ENCODE assay signal across 25 cellular contexts in genomic region chr5:180334176-180334575, GRCh38. TPM values are rescaled to one million over a fixed set of nuclear protein-coding genes. Genes with fewer than 3 reads are reported as not detected.
A peak's percentile ranks its signal among the peaks of the same experiment; 100 is the strongest.
DNase-seq lines count a peak whose midpoint lies in the region; ATAC-seq and TF ChIP-seq lines count a peak whose summit lies in the region.
"Had no signal": no experiment of that assay in that cellular context is flagged by ENCODE, and none has a peak within 500 bp of the region (broad histone marks: within the 10 kb centered on the region; RNA-seq: fewer than 3 reads in every experiment).

No MANE protein-coding gene starts in this region.

- ATAC-seq in aorta (ENCODE audit: low FRiP score), result no peak
- ATAC-seq: mucosa of descending colon; natural killer cell treated with Interleukin-12 subunit alpha and Interleukin-12 subunit beta and Interleukin-15 and Interleukin-18, amount 100 ng/mL, for 72 hours had no signal

- no peak overlapping the region for H3K4ac ChIP-seq in mesendoderm (ENCODE audit: low read depth, low read length)

- H3K27me3 ChIP-seq in left ventricle myocardium inferior (ENCODE audit: low read depth), result peaks cover 58% of the 10 kb centered on the region
- no peaks in the 10 kb centered on the region for H3K27me3 ChIP-seq in WERI-Rb-1 (ENCODE audit: insufficient read depth, low read depth, severe bottlenecking)
- no peaks in the 10 kb centered on the region for H3K27me3 ChIP-seq in mesendoderm (ENCODE audit: insufficient read depth, low read length, poor library complexity)
- no peaks in the 10 kb centered on the region for H3K27me3 ChIP-seq in aorta (ENCODE audit: control insufficient read depth in 1 of 2, insufficient read depth in 2 of 2, low read length in 1 of 2)

- H3K79me1 ChIP-seq in mesendoderm (ENCODE audit: low read length), result peaks cover 2% of the 10 kb centered on the region

- peaks cover 29% of the 10 kb centered on the region for H3K36me3 ChIP-seq in left ventricle myocardium inferior
- no peaks in the 10 kb centered on the region for H3K36me3 ChIP-seq in WERI-Rb-1
- H3K36me3 ChIP-seq in mesendoderm (ENCODE audit: control insufficient read depth, insufficient read depth, low read length), result peaks cover 14% of the 10 kb centered on the region
- H3K36me3 ChIP-seq in aorta (ENCODE audit: control insufficient read depth in 1 of 2, insufficient read depth in 2 of 2, low read length in 1 of 2), result no peaks in the 10 kb centered on the region
- H3K36me3 ChIP-seq: thoracic aorta had no signal

- WGBS in mesendoderm (ENCODE audit: extremely low coverage, insufficient coverage, low lambda C conversion rate), result no CpG with 5 or more reads among the region's 6 CpGs
- 95% methylated on average over 6 of the region's 6 CpGs for WGBS in aorta, 2 donors

- H3K4me3 ChIP-seq in left ventricle myocardium inferior, result no peak overlapping the region
- H3K4me3 ChIP-seq in WERI-Rb-1 (ENCODE audit: low read depth, low read length), result no peak overlapping the region
- no peak overlapping the region for H3K4me3 ChIP-seq in mesendoderm (ENCODE audit: low read length)
- no peak overlapping the region for H3K4me3 ChIP-seq in aorta (ENCODE audit: low read length in 2 of 2)
- H3K4me3 ChIP-seq: esophagus squamous epithelium, heart left ventricle, mucosa of descending colon, skin epidermis, thoracic aorta had no signal

- H3K4me1 ChIP-seq in left ventricle myocardium inferior, result peaks cover 6% of the 10 kb centered on the region
- H3K4me1 ChIP-seq in mesendoderm (ENCODE audit: control insufficient read depth, low read depth, low read length), result peaks cover 12% of the 10 kb centered on the region
- H3K4me1 ChIP-seq in aorta (ENCODE audit: control insufficient read depth in 1 of 2, insufficient read depth in 2 of 2, low read length in 2 of 2), result no peaks in the 10 kb centered on the region

- no peak overlapping the region for H4K8ac ChIP-seq in mesendoderm (ENCODE audit: low read depth, low read length)

- H2BK120ac ChIP-seq in mesendoderm (ENCODE audit: low read depth, low read length), result no peak overlapping the region

- TF ChIP-seq CTCF in left ventricle myocardium inferior (IDR thresholded peaks at IDR 0.05; ENCODE audit: borderline replicate concordance), result no peak
- TF ChIP-seq CTCF in WERI-Rb-1 (IDR thresholded peaks at IDR 0.05; ENCODE audit: low read depth, low read length), result no peak

- H3K79me2 ChIP-seq in mesendoderm (ENCODE audit: control insufficient read depth, insufficient read depth, low read length), result no peaks in the 10 kb centered on the region

- H3K18ac ChIP-seq in mesendoderm (ENCODE audit: low read length), result no peak overlapping the region

- H4K5ac ChIP-seq in mesendoderm (ENCODE audit: low read length), result no peak overlapping the region

- H2BK5ac ChIP-seq in mesendoderm (ENCODE audit: low read length), result peak overlapping the region; percentile 49

- H3K56ac ChIP-seq in mesendoderm (ENCODE audit: low read length), result no peak overlapping the region

- no peak overlapping the region for H2BK15ac ChIP-seq in mesendoderm (replicated peaks; ENCODE audit: low read depth)

- DNase-seq in left ventricle myocardium inferior (no peak), cardiac septum (ENCODE audit: low spot score) (no peak), WERI-Rb-1 (peak; percentile 30), mesendoderm (no peak), aorta (peak; percentile 24 to 70), HuH-7 (ENCODE audit: low spot score) (no peak), DMS79 (lab: John Stamatoyannopoulos, UW) (no peak), anterior cingulate cortex (lab: John Stamatoyannopoulos, UW) (no peak)
- DNase-seq: activated CD4-positive, alpha-beta T cell treated with anti-CD3 and anti-CD28 coated beads, Interleukin-2, amount 50 U/mL, for 1 hour; activated CD4-positive, CD25-positive, alpha-beta regulatory T cell; activated effector memory CD4-positive, alpha-beta T cell treated with anti-CD3 and anti-CD28 coated beads, Interleukin-2, amount 50 U/mL, for 16 hours; activated naive CD8-positive, alpha-beta T cell treated with anti-CD3 and anti-CD28 coated beads, Interleukin-2, amount 10 ng/mL, durations not matched to agents 7 days and 5 days; activated T-cell treated with anti-CD3 and anti-CD28 coated beads, Interleukin-2, amount 50 U/mL, for 1 hour; CD4-positive, alpha-beta T cell; esophagus squamous epithelium; foreskin melanocyte; NCI-H146; NCI-H526 treated with DMSO at 0.1 percent for 48 hours; stimulated activated naive CD4-positive, alpha-beta T cell had no signal

- no peak overlapping the region for H3K23ac ChIP-seq in mesendoderm (ENCODE audit: low read length)

- H3K9ac ChIP-seq in mesendoderm (ENCODE audit: low read length), result no peak overlapping the region

- no peaks in the 10 kb centered on the region for H3K9me3 ChIP-seq in left ventricle myocardium inferior (replicated peaks)
- no peaks in the 10 kb centered on the region for H3K9me3 ChIP-seq in WERI-Rb-1 (ENCODE audit: severe bottlenecking)
- no peaks in the 10 kb centered on the region for H3K9me3 ChIP-seq in aorta (ENCODE audit: control insufficient read depth, low read length)
- H3K9me3 ChIP-seq: esophagus squamous epithelium, heart left ventricle, mucosa of descending colon, thoracic aorta had no signal

- peak overlapping the region; percentile 30 for H3K27ac ChIP-seq in left ventricle myocardium inferior (replicated peaks)
- H3K27ac ChIP-seq in WERI-Rb-1, result no peak overlapping the region
- H3K27ac ChIP-seq in mesendoderm (ENCODE audit: low read depth, low read length), result no peak overlapping the region
- no peak overlapping the region for H3K27ac ChIP-seq in aorta (ENCODE audit: low read depth in 1 of 2, low read length in 2 of 2)
- H3K27ac ChIP-seq: thoracic aorta had no signal

- H3K4me2 ChIP-seq in mesendoderm (ENCODE audit: low read length), result no peak overlapping the region

- no peak overlapping the region for H2AK5ac ChIP-seq in mesendoderm (ENCODE audit: low read length)

- intact Hi-C loops in left ventricle myocardium inferior (cut with micrococcal nuclease) (no loop called here), cardiac septum (cut with DNase I) (no loop called here), aorta (cut with DNase I) (no loop called here)

RNA-seq across cellular contexts. Expression of gene GFPT2, which starts 19.0 kb away (rescaled TPM):
- 8.4 TPM for total RNA-seq in left ventricle myocardium inferior
- total RNA-seq in cardiac septum, result 12.9 TPM
- polyA plus RNA-seq in mesendoderm (2013, experiment 1 of 2), result 41.2 TPM
- 42.6 TPM for polyA plus RNA-seq in mesendoderm (2013, experiment 2 of 2)
- 10 to 100 TPM; 60.1 to 60.2 TPM for total RNA-seq in aorta
- 1 to 10 TPM; 1.1 to 3.7 TPM for polyA plus RNA-seq in aorta
- polyA plus RNA-seq: keratinocyte had no signal

RNA-seq across cellular contexts. Expression of gene MAPK9, which starts 42.3 kb away (rescaled TPM):
- total RNA-seq in left ventricle myocardium inferior (40.9 TPM), cardiac septum (37.5 TPM), aorta (10 to 100 TPM; 31.4 to 36.4 TPM)
- 28.2 TPM for polyA plus RNA-seq in mesendoderm (2013, experiment 1 of 2)
- polyA plus RNA-seq in mesendoderm (2013, experiment 2 of 2), result 28.4 TPM
- 10 to 100 TPM; 15.8 to 22.0 TPM for polyA plus RNA-seq in aorta

Comparison
In these comparisons a context has a peak if more than half of its experiments do, and no peak if none do; other contexts are left out.
1. DNase-seq: peak in WERI-Rb-1 (single experiment) and aorta (2 of 2); none in left ventricle myocardium inferior (single experiment), cardiac septum (single experiment), mesendoderm (single experiment), HuH-7 (single experiment), DMS79 (single experiment) and anterior cingulate cortex (0 of 58).